ENCODE assay signal across 1 cellular context in the genomic region with DNA sequence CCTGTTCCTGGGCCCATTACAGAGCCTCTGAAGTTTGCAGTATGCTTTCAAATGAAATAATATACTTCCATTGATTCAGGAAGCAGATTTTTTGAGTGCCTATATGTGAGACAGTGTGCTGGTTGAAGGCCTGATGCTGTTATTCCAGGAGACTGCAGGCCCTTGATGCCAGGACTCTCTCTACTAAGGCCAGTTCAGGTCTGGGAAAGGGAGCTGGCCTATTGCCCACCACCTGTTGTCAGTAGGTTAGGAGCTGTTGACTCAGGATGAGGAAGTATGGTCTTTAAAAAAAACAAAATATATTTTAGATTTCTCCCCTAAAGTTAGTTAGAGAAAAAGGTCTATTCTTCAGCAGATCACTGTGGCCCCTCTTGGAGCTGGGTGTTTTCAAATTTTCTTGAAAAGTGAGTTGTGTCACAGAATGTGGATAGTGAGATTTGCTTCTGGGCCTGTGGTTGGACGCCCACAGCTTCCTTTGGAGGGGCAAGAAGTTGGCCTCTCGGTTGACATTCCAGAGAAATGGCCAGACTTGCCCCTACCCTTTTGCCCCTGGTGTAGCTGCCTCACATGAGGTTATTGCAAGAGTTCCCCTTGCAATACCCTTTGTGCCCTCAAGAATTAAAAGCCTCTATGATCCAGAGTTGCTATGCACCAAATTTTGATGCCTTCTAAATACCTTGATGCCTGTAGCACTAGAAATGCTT.
TF ChIP-seq lines count a peak whose summit lies in the region.

No MANE protein-coding gene starts in this region.

TF ChIP-seq in HCT116, 20 proteins besides CTCF, POLR2A, EP300 and RAD21 (continued from another document):
- TF ChIP-seq, protein P1, sequence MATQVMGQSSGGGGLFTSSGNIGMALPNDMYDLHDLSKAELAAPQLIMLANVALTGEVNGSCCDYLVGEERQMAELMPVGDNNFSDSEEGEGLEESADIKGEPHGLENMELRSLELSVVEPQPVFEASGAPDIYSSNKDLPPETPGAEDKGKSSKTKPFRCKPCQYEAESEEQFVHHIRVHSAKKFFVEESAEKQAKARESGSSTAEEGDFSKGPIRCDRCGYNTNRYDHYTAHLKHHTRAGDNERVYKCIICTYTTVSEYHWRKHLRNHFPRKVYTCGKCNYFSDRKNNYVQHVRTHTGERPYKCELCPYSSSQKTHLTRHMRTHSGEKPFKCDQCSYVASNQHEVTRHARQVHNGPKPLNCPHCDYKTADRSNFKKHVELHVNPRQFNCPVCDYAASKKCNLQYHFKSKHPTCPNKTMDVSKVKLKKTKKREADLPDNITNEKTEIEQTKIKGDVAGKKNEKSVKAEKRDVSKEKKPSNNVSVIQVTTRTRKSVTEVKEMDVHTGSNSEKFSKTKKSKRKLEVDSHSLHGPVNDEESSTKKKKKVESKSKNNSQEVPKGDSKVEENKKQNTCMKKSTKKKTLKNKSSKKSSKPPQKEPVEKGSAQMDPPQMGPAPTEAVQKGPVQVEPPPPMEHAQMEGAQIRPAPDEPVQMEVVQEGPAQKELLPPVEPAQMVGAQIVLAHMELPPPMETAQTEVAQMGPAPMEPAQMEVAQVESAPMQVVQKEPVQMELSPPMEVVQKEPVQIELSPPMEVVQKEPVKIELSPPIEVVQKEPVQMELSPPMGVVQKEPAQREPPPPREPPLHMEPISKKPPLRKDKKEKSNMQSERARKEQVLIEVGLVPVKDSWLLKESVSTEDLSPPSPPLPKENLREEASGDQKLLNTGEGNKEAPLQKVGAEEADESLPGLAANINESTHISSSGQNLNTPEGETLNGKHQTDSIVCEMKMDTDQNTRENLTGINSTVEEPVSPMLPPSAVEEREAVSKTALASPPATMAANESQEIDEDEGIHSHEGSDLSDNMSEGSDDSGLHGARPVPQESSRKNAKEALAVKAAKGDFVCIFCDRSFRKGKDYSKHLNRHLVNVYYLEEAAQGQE (IDR thresholded peaks at IDR 0.05; ENCODE audit: low read depth) = no peak
- TF ChIP-seq EGR1 (IDR thresholded peaks at IDR 0.05; ENCODE audit: low read depth) (no peak), FOSL1 (IDR thresholded peaks at IDR 0.05; ENCODE audit: low read depth) (no peak), TCF7L2 (IDR thresholded peaks at IDR 0.05; ENCODE audit: borderline replicate concordance, extremely low read depth, insufficient read depth, insufficient read length) (no peak), CEBPB (IDR thresholded peaks at IDR 0.05; ENCODE audit: low read depth) (no peak), POLR2AphosphoS5 (IDR thresholded peaks at IDR 0.05; ENCODE audit: low read depth, low read length) (no peak), JUND (IDR thresholded peaks at IDR 0.05) (no peak), SP1 (IDR thresholded peaks at IDR 0.05; ENCODE audit: low read depth) (no peak), EZH2 (IDR thresholded peaks at IDR 0.05) (no peak), YY1 (IDR thresholded peaks at IDR 0.05; ENCODE audit: extremely low read depth, insufficient replicate concordance, low read depth, low read length) (no peak), ZFX (IDR thresholded peaks at IDR 0.05) (no peak), EZH2phosphoT487 (IDR thresholded peaks at IDR 0.05; ENCODE audit: borderline replicate concordance) (no peak), SRF (IDR thresholded peaks at IDR 0.05; ENCODE audit: low read depth) (no peak), CBX3 (IDR thresholded peaks at IDR 0.05; ENCODE audit: low read depth) (no peak), ELF1 (IDR thresholded peaks at IDR 0.05; ENCODE audit: borderline replicate concordance, low read depth) (no peak)
- TF ChIP-seq, protein P2, sequence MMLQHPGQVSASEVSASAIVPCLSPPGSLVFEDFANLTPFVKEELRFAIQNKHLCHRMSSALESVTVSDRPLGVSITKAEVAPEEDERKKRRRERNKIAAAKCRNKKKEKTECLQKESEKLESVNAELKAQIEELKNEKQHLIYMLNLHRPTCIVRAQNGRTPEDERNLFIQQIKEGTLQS (IDR thresholded peaks at IDR 0.05) = no peak
